ENCODE assay signal across 8 cellular contexts in genomic region chr16:84970447-84971127, GRCh38. TPM values are rescaled to one million over a fixed set of nuclear protein-coding genes. Genes with fewer than 3 reads are reported as not detected.
DNase-seq lines count a peak whose midpoint lies in the region; ATAC-seq and TF ChIP-seq lines count a peak whose summit lies in the region.

No MANE protein-coding gene starts in this region.

- H3K36me3 ChIP-seq in adrenal gland (replicated peaks in 1 of 2) (peaks cover 0 to 19% of the 10 kb centered on the region in 2 donors), left ventricle myocardium inferior (peaks cover 19% of the 10 kb centered on the region)

- H3K4me3 ChIP-seq in AG09309 (ENCODE audit: control insufficient read depth, low read depth, low read length) (no peak overlapping the region), NB4 (ENCODE audit: low read depth, low read length) (no peak overlapping the region), adrenal gland (no peak overlapping the region), left ventricle myocardium inferior (no peak overlapping the region)

- H3K4me3 Mint-ChIP-seq in T-helper 17 cell, result peak overlapping the region; percentile 56

- H3K27me3 ChIP-seq in adrenal gland (no peaks in the 10 kb centered on the region), left ventricle myocardium inferior (ENCODE audit: low read depth) (peaks cover 5% of the 10 kb centered on the region)

- H3K4me1 Mint-ChIP-seq in T-helper 17 cell, result peaks cover 4% of the 10 kb centered on the region

- peak; percentile 90 for TF ChIP-seq CTCF in AG09309 (IDR thresholded peaks at IDR 0.05; ENCODE audit: control insufficient read depth, insufficient read depth, low read depth, low read length, missing control alignments)
- peak; percentile 88 for TF ChIP-seq CTCF in NB4 (IDR thresholded peaks at IDR 0.05; ENCODE audit: low read depth, low read length)
- peak; percentile 94 to 98 (median 97) for TF ChIP-seq CTCF in adrenal gland (IDR thresholded peaks at IDR 0.05)
- peak; percentile 95 for TF ChIP-seq CTCF in left ventricle myocardium inferior (IDR thresholded peaks at IDR 0.05; ENCODE audit: borderline replicate concordance)

- TF ChIP-seq POLR2A in NB4 (IDR thresholded peaks at IDR 0.05; ENCODE audit: extremely low read depth, insufficient read length), result no peak
- TF ChIP-seq POLR2A in adrenal gland (IDR thresholded peaks at IDR 0.05), result no peak

- DNase-seq in AG09309 (ENCODE audit: low read depth) (no peak), NB4 (ENCODE audit: low read depth) (peak; percentile 85), T-helper 17 cell (peak; percentile 69 to 73 (median 71)), adrenal gland (peak; percentile 68 to 91 (median 80)), left ventricle myocardium inferior (peak; percentile 78), renal cortical epithelial cell (ENCODE audit: low read depth) (peak; percentile 51)

- H3K27ac ChIP-seq in adrenal gland (no peak overlapping the region), left ventricle myocardium inferior (replicated peaks) (no peak overlapping the region)

- peak overlapping the region; percentile 53 for H3K27ac Mint-ChIP-seq in T-helper 17 cell

- peaks cover 5% of the 10 kb centered on the region for H3K36me3 Mint-ChIP-seq in T-helper 17 cell (ENCODE audit: low read depth)

- intact Hi-C loops in adrenal gland (cut with DNase I) (loop anchor here (2.0 to 5.0 kb wide), 2 partner anchors 46 to 213 kb away; no protein-coding TSS in a partner anchor), left ventricle myocardium inferior (cut with micrococcal nuclease) (loop anchor here (5.0 kb wide), 1 partner anchor 218 kb away; no protein-coding TSS in a partner anchor)

- 15 to 30% (median 18%) methylated on average over 11 to 18 of the region's 18 CpGs for WGBS in adrenal gland, 4 donors

- H3K9me3 ChIP-seq in T-helper 17 cell (ENCODE audit: control insufficient read depth, low read length, poor library complexity, severe bottlenecking) (no peaks in the 10 kb centered on the region), adrenal gland (replicated peaks in 1 of 3) (no peaks in the 10 kb centered on the region), left ventricle myocardium inferior (replicated peaks) (no peaks in the 10 kb centered on the region)

- H3K27me3 Mint-ChIP-seq in T-helper 17 cell, result no peaks in the 10 kb centered on the region

- H3K4me1 ChIP-seq in adrenal gland (replicated peaks in 1 of 2) (peaks cover 0 to 10% of the 10 kb centered on the region in 2 donors), left ventricle myocardium inferior (peaks cover 16% of the 10 kb centered on the region)

- peak; percentile 79 for ATAC-seq in GM19452 (IDR thresholded peaks at IDR 0.05; ENCODE audit: unreplicated experiment)
- ATAC-seq in T-helper 17 cell, result peak; percentile 96
- ATAC-seq in GM21423 (IDR thresholded peaks at IDR 0.05; ENCODE audit: unreplicated experiment), result no peak

RNA-seq across cellular contexts. Expression of gene ZDHHC7, which starts 40.7 kb away (rescaled TPM):
- 10 to 100 TPM; 35.4 to 46.6 TPM for total RNA-seq in T-helper 17 cell
- total RNA-seq in adrenal gland, result 10 to 100 TPM; 39.7 to 74.6 (median 47.2) TPM
- polyA plus RNA-seq in adrenal gland, result 10 to 100 TPM; 22.5 to 34.8 (median 24.4) TPM
- total RNA-seq in left ventricle myocardium inferior, result 36.8 TPM
- 133 and 137 TPM in 2 replicates for total RNA-seq in renal cortical epithelial cell

RNA-seq across cellular contexts. Expression of gene KIAA0513, which starts 57.0 kb away (rescaled TPM):
- total RNA-seq in T-helper 17 cell (10 to 100 TPM in 1 of 2 donors, 1 to 10 TPM in 1; 8.1 to 35.0 TPM), adrenal gland (10 to 100 TPM; 13.7 to 36.7 (median 22.8) TPM), left ventricle myocardium inferior (10.0 TPM), renal cortical epithelial cell (7.5 and 20.3 TPM in 2 replicates)
- 10 to 100 TPM in 1 of 3 donors, 1 to 10 TPM in 2; 8.6 to 12.2 (median 9.5) TPM for polyA plus RNA-seq in adrenal gland
